6 cellular contexts compared by ENCODE assay signal in the genomic region with DNA sequence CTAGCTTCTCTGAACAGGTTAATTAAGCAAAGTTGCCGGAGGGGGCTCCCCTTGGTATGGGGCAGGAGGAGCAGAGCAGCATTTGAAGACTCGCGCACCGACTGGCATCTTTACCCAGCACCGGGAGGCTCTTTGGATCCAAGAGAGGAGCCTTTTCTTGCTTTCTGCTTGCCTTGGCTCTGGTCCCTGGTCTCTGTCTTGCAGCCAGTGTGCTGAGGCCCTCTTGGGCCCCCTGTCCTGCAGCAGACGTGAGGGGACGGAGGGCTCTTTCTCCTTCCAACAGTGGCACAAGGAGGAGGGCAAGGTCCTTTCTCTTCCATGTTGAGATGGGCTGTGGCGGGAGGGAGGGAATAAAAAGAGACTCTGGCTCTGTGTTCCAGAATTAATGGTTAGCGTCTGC.
"Had no signal": no experiment of that assay in that cellular context is flagged by ENCODE, and none has a peak within 500 bp of the region (broad histone marks: within the 10 kb centered on the region; RNA-seq: fewer than 3 reads in every experiment).

No MANE protein-coding gene starts in this region.

- H3K36me3 ChIP-seq: HAP-1 had no signal

- DNase-seq: GOT3, H7, HFFc6, KBM-7 had no signal

- H3K9me3 ChIP-seq: HAP-1 had no signal

- H3K27ac ChIP-seq: HL-60 had no signal

- H3K4me3 ChIP-seq: HAP-1 had no signal

- H3K4me1 ChIP-seq: HAP-1 had no signal
